In genomic region chr17:80979547-80980378, GRCh38 we compare ENCODE assay signal across 28 cellular contexts. TPM values are rescaled to one million over a fixed set of nuclear protein-coding genes. Genes with fewer than 3 reads are reported as not detected.
DNase-seq lines count a peak whose midpoint lies in the region; ATAC-seq and TF ChIP-seq lines count a peak whose summit lies in the region.
"Had no signal": no experiment of that assay in that cellular context is flagged by ENCODE, and none has a peak within 500 bp of the region (broad histone marks: within the 10 kb centered on the region; RNA-seq: fewer than 3 reads in every experiment).

No MANE protein-coding gene starts in this region.

- H3K36me3 Mint-ChIP-seq in activated T-cell treated with anti-CD3 and anti-CD28 coated beads, Interleukin-2, amount 50 U/mL, for 24 hours (ENCODE audit: low read depth) = no peaks in the 10 kb centered on the region
- no peaks in the 10 kb centered on the region for H3K36me3 Mint-ChIP-seq in endothelial cell (ENCODE audit: low read depth, unreplicated experiment)
- H3K36me3 Mint-ChIP-seq: immature natural killer cell; naive thymus-derived CD8-positive, alpha-beta T cell had no signal

- no peak for TF ChIP-seq POLR2A in spleen (IDR thresholded peaks at IDR 0.05)

- H3K4me1 Mint-ChIP-seq in activated T-cell treated with anti-CD3 and anti-CD28 coated beads, Interleukin-2, amount 50 U/mL, for 24 hours (ENCODE audit: low read depth) = peaks cover 12% of the 10 kb centered on the region
- H3K4me1 Mint-ChIP-seq in endothelial cell (ENCODE audit: unreplicated experiment) = peaks cover 5% of the 10 kb centered on the region

- H3K27me3 Mint-ChIP-seq in activated T-cell treated with anti-CD3 and anti-CD28 coated beads, Interleukin-2, amount 50 U/mL, for 24 hours = peaks cover 8% of the 10 kb centered on the region
- H3K27me3 Mint-ChIP-seq in endothelial cell (ENCODE audit: unreplicated experiment) = peaks cover 3% of the 10 kb centered on the region

- H3K4me1 ChIP-seq in spleen = peaks cover 7 to 36% (median 27%) of the 10 kb centered on the region in 6 donors
- H3K4me1 ChIP-seq: right lobe of liver had no signal

- peaks cover 5% of the 10 kb centered on the region for H3K9me3 Mint-ChIP-seq in activated T-cell treated with anti-CD3 and anti-CD28 coated beads, Interleukin-2, amount 50 U/mL, for 24 hours
- no peaks in the 10 kb centered on the region for H3K9me3 Mint-ChIP-seq in endothelial cell (ENCODE audit: unreplicated experiment)
- H3K9me3 Mint-ChIP-seq: immature natural killer cell; naive thymus-derived CD8-positive, alpha-beta T cell had no signal

- H3K4me3 ChIP-seq in spleen = no peak overlapping the region
- H3K4me3 ChIP-seq: GM23248, right lobe of liver, transverse colon had no signal

- DNase-seq in activated T-cell treated with anti-CD3 and anti-CD28 coated beads, Interleukin-2, amount 50 U/mL, for 24 hours = no peak
- no peak for DNase-seq in activated T-cell treated with anti-CD3 and anti-CD28 coated beads, Interleukin-2, amount 50 U/mL, for 48 hours
- DNase-seq in endothelial cell (ENCODE audit: low spot score) = no peak
- peak; percentile 76 for DNase-seq in spleen
- DNase-seq in NCI-H1092 treated with DMSO at 0.1 percent for 48 hours (lab: John Stamatoyannopoulos, UW) = no peak
- DNase-seq in GDM1 (lab: John Stamatoyannopoulos, UW) = no peak
- DNase-seq: activated CD4-positive, alpha-beta T cell treated with anti-CD3 and anti-CD28 coated beads, Interleukin-2, amount 50 U/mL, for 1 hour; AML-193; effector memory CD4-positive, alpha-beta T cell; foreskin melanocyte; hippocampal formation; immature natural killer cell; naive thymus-derived CD8-positive, alpha-beta T cell; NCI-H1105; NCI-H2081; NCI-H345; NCI-H748 treated with DMSO at 0.1 percent for 48 hours; RPMI8226; stimulated activated CD4-positive, alpha-beta T cell treated with anti-CD3 and anti-CD28 coated beads, Interleukin-15, amount 100 ng/mL, for 24 hours; T-helper 9 cell; transverse colon; WERI-Rb-1 had no signal

- intact Hi-C loops in spleen (cut with DNase I; ENCODE audit: low total_unique reads) = loop anchor here (5.0 to 10.0 kb wide), 2 partner anchors 115 to 552 kb away; no protein-coding TSS in a partner anchor

- no peak for ATAC-seq in GM21367 (IDR thresholded peaks at IDR 0.05; ENCODE audit: unreplicated experiment)
- ATAC-seq: left lobe of liver, SK-N-SH treated with all-trans-retinoic acid at 6 μM for 48 hours had no signal

- H3K27me3 ChIP-seq in spleen (replicated peaks in 1 of 7) = peaks cover 0 to 29% (median 0%) of the 10 kb centered on the region in 7 donors
- H3K27me3 ChIP-seq: right lobe of liver had no signal

- H3K4me3 Mint-ChIP-seq in activated T-cell treated with anti-CD3 and anti-CD28 coated beads, Interleukin-2, amount 50 U/mL, for 24 hours = no peak overlapping the region
- peak overlapping the region; percentile 70 for H3K4me3 Mint-ChIP-seq in endothelial cell (ENCODE audit: unreplicated experiment)

- WGBS in spleen, 5 donors = 69 to 91% (median 77%) methylated on average over 24 to 26 of the region's 26 CpGs

- H3K27ac ChIP-seq in spleen = peak overlapping the region in 7 of 8 donors; percentile 22 to 77 (median 63)
- H3K27ac ChIP-seq: GM23248, right lobe of liver, transverse colon had no signal

- peaks cover 0 to 3% (median 0%) of the 10 kb centered on the region in 8 donors for H3K9me3 ChIP-seq in spleen
- H3K9me3 ChIP-seq: right lobe of liver, transverse colon had no signal

- peak overlapping the region; percentile 86 for H3K27ac Mint-ChIP-seq in activated T-cell treated with anti-CD3 and anti-CD28 coated beads, Interleukin-2, amount 50 U/mL, for 24 hours
- H3K27ac Mint-ChIP-seq in endothelial cell (ENCODE audit: unreplicated experiment) = no peak overlapping the region

- no peak for TF ChIP-seq CTCF in endothelial cell (IDR thresholded peaks at IDR 0.05; ENCODE audit: unreplicated experiment)
- TF ChIP-seq CTCF in spleen (IDR thresholded peaks at IDR 0.05 in 8 of 11, conservative IDR thresholded peaks at IDR 0.05 in 3 of 11) = no peak

- no peaks in the 10 kb centered on the region for H3K36me3 ChIP-seq in spleen
- H3K36me3 ChIP-seq: right lobe of liver, transverse colon, WERI-Rb-1 had no signal

TF ChIP-seq in PFSK-1, 5 proteins besides CTCF, POLR2A, EP300 and RAD21:
- TF ChIP-seq REST (IDR thresholded peaks at IDR 0.05; ENCODE audit: insufficient read depth in 1 of 2, low read depth in 2 of 2, low read length in 2 of 2) (no peak), SIN3A (IDR thresholded peaks at IDR 0.05; ENCODE audit: borderline replicate concordance, insufficient read depth, low read length) (no peak), FOXP2 (optimal IDR thresholded peaks at IDR 0.05; ENCODE audit: borderline replicate concordance, extremely low read depth, extremely low read length, insufficient read depth) (peak; percentile 74), TAF1 (IDR thresholded peaks at IDR 0.05; ENCODE audit: borderline replicate concordance, insufficient read depth, low read length) (no peak), POLR2AphosphoS5 (IDR thresholded peaks at IDR 0.05; ENCODE audit: low read depth, low read length) (0 out of 2 replicates have a peak, but pooled peaks have one; percentile 27)
TF ChIP-seq in PFSK-1: peak in this region for 2.

RNA-seq across cellular contexts. Expression of gene CHMP6, which starts 11.9 kb away (rescaled TPM):
- 48.4 TPM for polyA plus RNA-seq in PFSK-1 (2012; ENCODE audit: insufficient read length, low read depth)
- total RNA-seq in endothelial cell (ENCODE audit: unreplicated experiment) = 34.3 TPM
- total RNA-seq in spleen = 10 to 100 TPM; 23.0 to 35.7 (median 31.5) TPM
- polyA plus RNA-seq in spleen = 10 to 100 TPM; 24.0 to 41.1 (median 25.4) TPM

RNA-seq across cellular contexts. Expression of gene BAIAP2, which starts 55.2 kb away (rescaled TPM):
- 294 TPM for polyA plus RNA-seq in PFSK-1 (2012; ENCODE audit: insufficient read length, low read depth)
- total RNA-seq in endothelial cell (ENCODE audit: unreplicated experiment) (67.8 TPM), spleen (10 to 100 TPM; 12.7 to 33.2 (median 23.4) TPM)
- polyA plus RNA-seq in spleen = 10 to 100 TPM in 1 of 3 donors, 1 to 10 TPM in 2; 2.8 to 11.8 (median 4.4) TPM
